Comparison of ENCODE assay signal across 20 cellular contexts in the genomic region with DNA sequence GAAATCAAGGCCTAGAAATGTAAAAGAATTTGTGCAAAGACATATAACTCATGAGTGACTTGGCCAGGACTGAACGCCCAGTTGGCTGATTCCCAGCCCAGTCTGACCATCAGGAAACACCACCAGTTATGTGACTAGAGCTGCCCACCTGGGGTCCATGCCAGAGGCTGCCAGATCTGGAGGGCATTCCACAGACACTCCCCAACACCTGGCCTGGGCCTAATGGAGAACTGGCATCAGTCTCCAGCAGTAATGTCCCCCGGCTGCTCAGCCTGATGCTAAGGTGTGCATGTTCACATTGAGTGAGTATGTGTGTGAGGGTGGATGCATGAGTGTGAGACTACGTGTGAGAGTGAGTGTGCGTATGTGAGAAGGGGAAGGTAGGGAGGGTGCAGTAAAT. TPM values are rescaled to one million over a fixed set of nuclear protein-coding genes. Genes with fewer than 3 reads are reported as not detected.
"Had no signal": no experiment of that assay in that cellular context is flagged by ENCODE, and none has a peak within 500 bp of the region (broad histone marks: within the 10 kb centered on the region; RNA-seq: fewer than 3 reads in every experiment).

No MANE protein-coding gene starts in this region.

- H3K4me3 ChIP-seq: gastroesophageal sphincter, heart right ventricle, left lung, skin epidermis, testis, upper lobe of left lung had no signal

- H3K27ac ChIP-seq: gastroesophageal sphincter, heart right ventricle, left lung, skin epidermis, testis, upper lobe of left lung had no signal

- DNase-seq: activated CD4-positive, alpha-beta T cell treated with anti-CD3 and anti-CD28 coated beads, Interleukin-2, amount 10 ng/mL, durations not matched to agents 24 days and 14 days; activated CD4-positive, CD25-positive, alpha-beta regulatory T cell; activated CD8-positive, alpha-beta T cell treated with anti-CD3 and anti-CD28 coated beads, Interleukin-2, amount 10 ng/mL, durations not matched to agents 7 days and 5 days; activated gamma-delta T cell treated with Interleukin-2 at 50 U/mL for 16 hours; aorta; erythroblast; heart right ventricle; islet precursor cell; left lung; naive thymus-derived CD8-positive, alpha-beta T cell; stimulated activated CD4-positive, alpha-beta T cell treated with anti-CD3 and anti-CD28 coated beads, Interleukin-15, amount 100 ng/mL, for 24 hours; stimulated activated CD4-positive, alpha-beta T cell treated with anti-CD3 and anti-CD28 coated beads, Interleukin-4, amount 100 ng/mL, for 1 hour; stimulated activated naive CD8-positive, alpha-beta T cell treated with anti-CD3 and anti-CD28 coated beads, Interleukin-15, Interleukin-2, amounts not matched to agents 100 U/mL and 50 U/mL, for 24 hours; T-helper 2 cell; testis; upper lobe of left lung had no signal

- H3K27me3 ChIP-seq: gastroesophageal sphincter, heart right ventricle, left lung, testis, upper lobe of left lung had no signal

- H3K9me3 ChIP-seq: gastroesophageal sphincter, heart right ventricle, left lung, testis, upper lobe of left lung had no signal

RNA-seq across cellular contexts. Expression of a gene that starts 35.4 kb away (rescaled TPM):
- total RNA-seq: activated CD4-positive, alpha-beta T cell treated with anti-CD3 and anti-CD28 coated beads, Interleukin-2, amount 10 ng/mL, durations not matched to agents 24 days and 14 days; aorta; chondrocyte; dermis microvascular lymphatic vessel endothelial cell; gastroesophageal sphincter; naive thymus-derived CD8-positive, alpha-beta T cell had no signal
